ENCODE assay signal across 2 cellular contexts in the genomic region with DNA sequence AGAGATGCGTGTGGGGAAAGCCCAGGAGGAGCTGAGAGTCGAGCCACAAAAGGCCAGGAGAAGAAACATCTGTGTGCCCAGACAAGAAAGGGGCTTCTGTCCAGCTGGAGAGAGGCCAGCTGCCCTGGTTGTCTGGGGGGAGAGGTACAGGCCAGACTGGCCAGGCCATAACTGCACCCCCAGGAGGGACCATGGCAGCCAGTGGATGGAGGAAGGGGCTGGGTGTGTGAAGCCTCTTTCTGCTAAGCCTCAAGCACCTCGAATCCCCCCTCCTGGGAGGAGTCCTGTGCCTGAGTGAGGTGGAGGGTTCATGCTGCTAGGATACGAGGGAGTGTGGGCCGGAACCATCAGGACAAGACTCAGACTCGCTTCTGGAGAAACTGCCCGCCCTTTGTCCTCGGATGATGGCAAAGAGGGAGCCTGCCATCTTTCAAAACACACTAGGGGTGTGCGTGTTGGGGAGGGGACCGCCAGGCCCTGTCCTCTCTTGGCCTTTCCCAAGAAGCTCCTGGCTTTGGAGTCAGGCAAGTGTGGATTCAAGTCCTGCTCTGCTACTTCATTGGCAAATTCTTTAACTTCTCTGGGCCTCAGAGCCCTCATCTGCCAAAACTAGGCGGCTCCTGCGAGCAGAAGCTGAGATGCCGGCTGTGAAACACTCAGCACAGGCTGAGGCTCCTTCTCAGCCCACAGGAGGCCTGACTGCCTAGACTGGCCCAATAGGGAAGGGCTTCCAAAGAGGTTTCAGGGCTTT.
TF ChIP-seq lines count a peak whose summit lies in the region.

No MANE protein-coding gene starts in this region.

TF ChIP-seq in WTC11, 78 proteins besides CTCF, POLR2A, EP300 and RAD21 (continued from another document):
- TF ChIP-seq, protein P1, sequence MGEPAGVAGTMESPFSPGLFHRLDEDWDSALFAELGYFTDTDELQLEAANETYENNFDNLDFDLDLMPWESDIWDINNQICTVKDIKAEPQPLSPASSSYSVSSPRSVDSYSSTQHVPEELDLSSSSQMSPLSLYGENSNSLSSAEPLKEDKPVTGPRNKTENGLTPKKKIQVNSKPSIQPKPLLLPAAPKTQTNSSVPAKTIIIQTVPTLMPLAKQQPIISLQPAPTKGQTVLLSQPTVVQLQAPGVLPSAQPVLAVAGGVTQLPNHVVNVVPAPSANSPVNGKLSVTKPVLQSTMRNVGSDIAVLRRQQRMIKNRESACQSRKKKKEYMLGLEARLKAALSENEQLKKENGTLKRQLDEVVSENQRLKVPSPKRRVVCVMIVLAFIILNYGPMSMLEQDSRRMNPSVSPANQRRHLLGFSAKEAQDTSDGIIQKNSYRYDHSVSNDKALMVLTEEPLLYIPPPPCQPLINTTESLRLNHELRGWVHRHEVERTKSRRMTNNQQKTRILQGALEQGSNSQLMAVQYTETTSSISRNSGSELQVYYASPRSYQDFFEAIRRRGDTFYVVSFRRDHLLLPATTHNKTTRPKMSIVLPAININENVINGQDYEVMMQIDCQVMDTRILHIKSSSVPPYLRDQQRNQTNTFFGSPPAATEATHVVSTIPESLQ (CRISPR knock-in tag; IDR thresholded peaks at IDR 0.05), result no peak
- TF ChIP-seq OVOL2 (CRISPR knock-in tag; IDR thresholded peaks at IDR 0.05; ENCODE audit: borderline replicate concordance), result no peak
- TF ChIP-seq, protein P2, sequence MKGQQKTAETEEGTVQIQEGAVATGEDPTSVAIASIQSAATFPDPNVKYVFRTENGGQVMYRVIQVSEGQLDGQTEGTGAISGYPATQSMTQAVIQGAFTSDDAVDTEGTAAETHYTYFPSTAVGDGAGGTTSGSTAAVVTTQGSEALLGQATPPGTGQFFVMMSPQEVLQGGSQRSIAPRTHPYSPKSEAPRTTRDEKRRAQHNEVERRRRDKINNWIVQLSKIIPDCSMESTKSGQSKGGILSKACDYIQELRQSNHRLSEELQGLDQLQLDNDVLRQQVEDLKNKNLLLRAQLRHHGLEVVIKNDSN (CRISPR knock-in tag; IDR thresholded peaks at IDR 0.05), result no peak

TF ChIP-seq in HepG2, 621 proteins besides CTCF, POLR2A, EP300 and RAD21 (continued from another document):
- TF ChIP-seq PRMT3 (CRISPR knock-in tag; IDR thresholded peaks at IDR 0.05; ENCODE audit: borderline replicate concordance, low read depth) (0 out of 2 replicates have a peak, but pooled peaks have one; percentile 47), HOXA3 (CRISPR knock-in tag; IDR thresholded peaks at IDR 0.05) (no peak), SRSF9 (IDR thresholded peaks at IDR 0.05; ENCODE audit: borderline replicate concordance, insufficient read depth, low read depth, low read length, poor library complexity, severe bottlenecking) (no peak), ZBTB7A (CRISPR knock-in tag; IDR thresholded peaks at IDR 0.05) (no peak), ZFP82 (CRISPR knock-in tag; IDR thresholded peaks at IDR 0.05; ENCODE audit: borderline replicate concordance) (no peak), MATR3 (CRISPR knock-in tag; IDR thresholded peaks at IDR 0.05) (no peak), SCMH1 (CRISPR knock-in tag; IDR thresholded peaks at IDR 0.05; ENCODE audit: borderline replicate concordance) (no peak), NCOA1 (CRISPR knock-in tag; IDR thresholded peaks at IDR 0.05) (no peak), ZNF354B (CRISPR knock-in tag; IDR thresholded peaks at IDR 0.05) (no peak), GTF3A (CRISPR knock-in tag; conservative IDR thresholded peaks at IDR 0.05) (no peak), ZNF570 (CRISPR knock-in tag; IDR thresholded peaks at IDR 0.05; ENCODE audit: borderline replicate concordance) (no peak), KDM3A (CRISPR knock-in tag; IDR thresholded peaks at IDR 0.05; ENCODE audit: low read depth) (no peak), MEIS1 (CRISPR knock-in tag; IDR thresholded peaks at IDR 0.05; ENCODE audit: borderline replicate concordance) (0 out of 2 replicates have a peak, but pooled peaks have one; percentile 26), HNF4A (CRISPR knock-in tag; IDR thresholded peaks at IDR 0.05) (no peak), HNRNPUL1 (IDR thresholded peaks at IDR 0.05; ENCODE audit: low read depth, low read length) (no peak), MED8 (CRISPR knock-in tag; IDR thresholded peaks at IDR 0.05; ENCODE audit: insufficient replicate concordance) (peak; percentile 22), SRY (CRISPR knock-in tag; IDR thresholded peaks at IDR 0.05) (0 out of 2 replicates have a peak, but pooled peaks have one; percentile 36), NFRKB (IDR thresholded peaks at IDR 0.05) (no peak), HOXA7 (CRISPR knock-in tag; IDR thresholded peaks at IDR 0.05) (no peak), ZFP36L2 (CRISPR knock-in tag; IDR thresholded peaks at IDR 0.05) (no peak), RBM22 (optimal IDR thresholded peaks at IDR 0.05; ENCODE audit: low read length) (peak; percentile 88), POLR2G (IDR thresholded peaks at IDR 0.05; ENCODE audit: low read depth, low read length) (peak; percentile 33; the same call in 1 of the 2 replicates), EEA1 (CRISPR knock-in tag; IDR thresholded peaks at IDR 0.05; ENCODE audit: borderline replicate concordance) (no peak), SRSF1 (optimal IDR thresholded peaks at IDR 0.05; ENCODE audit: low read depth, low read length) (peak; percentile 38), ZFX (CRISPR knock-in tag; IDR thresholded peaks at IDR 0.05; ENCODE audit: low read depth) (0 out of 2 replicates have a peak, but pooled peaks have one; percentile 18), IRF2 (CRISPR knock-in tag; IDR thresholded peaks at IDR 0.05) (no peak), HIVEP1 (CRISPR knock-in tag; IDR thresholded peaks at IDR 0.05) (0 out of 2 replicates have a peak, but pooled peaks have one; percentile 32), DPF2 (CRISPR knock-in tag; IDR thresholded peaks at IDR 0.05; ENCODE audit: borderline replicate concordance, low read depth) (no peak), ARNT (IDR thresholded peaks at IDR 0.05) (no peak), HMG20B (CRISPR knock-in tag; conservative IDR thresholded peaks at IDR 0.05) (no peak), ZBTB38 (CRISPR knock-in tag; IDR thresholded peaks at IDR 0.05) (no peak)
- TF ChIP-seq, protein P3, sequence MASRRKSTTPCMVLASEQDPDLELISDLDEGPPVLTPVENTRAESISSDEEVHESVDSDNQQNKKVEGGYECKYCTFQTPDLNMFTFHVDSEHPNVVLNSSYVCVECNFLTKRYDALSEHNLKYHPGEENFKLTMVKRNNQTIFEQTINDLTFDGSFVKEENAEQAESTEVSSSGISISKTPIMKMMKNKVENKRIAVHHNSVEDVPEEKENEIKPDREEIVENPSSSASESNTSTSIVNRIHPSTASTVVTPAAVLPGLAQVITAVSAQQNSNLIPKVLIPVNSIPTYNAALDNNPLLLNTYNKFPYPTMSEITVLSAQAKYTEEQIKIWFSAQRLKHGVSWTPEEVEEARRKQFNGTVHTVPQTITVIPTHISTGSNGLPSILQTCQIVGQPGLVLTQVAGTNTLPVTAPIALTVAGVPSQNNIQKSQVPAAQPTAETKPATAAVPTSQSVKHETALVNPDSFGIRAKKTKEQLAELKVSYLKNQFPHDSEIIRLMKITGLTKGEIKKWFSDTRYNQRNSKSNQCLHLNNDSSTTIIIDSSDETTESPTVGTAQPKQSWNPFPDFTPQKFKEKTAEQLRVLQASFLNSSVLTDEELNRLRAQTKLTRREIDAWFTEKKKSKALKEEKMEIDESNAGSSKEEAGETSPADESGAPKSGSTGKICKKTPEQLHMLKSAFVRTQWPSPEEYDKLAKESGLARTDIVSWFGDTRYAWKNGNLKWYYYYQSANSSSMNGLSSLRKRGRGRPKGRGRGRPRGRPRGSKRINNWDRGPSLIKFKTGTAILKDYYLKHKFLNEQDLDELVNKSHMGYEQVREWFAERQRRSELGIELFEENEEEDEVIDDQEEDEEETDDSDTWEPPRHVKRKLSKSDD (CRISPR knock-in tag; IDR thresholded peaks at IDR 0.05; ENCODE audit: low read depth), result no peak
- TF ChIP-seq, protein P4, sequence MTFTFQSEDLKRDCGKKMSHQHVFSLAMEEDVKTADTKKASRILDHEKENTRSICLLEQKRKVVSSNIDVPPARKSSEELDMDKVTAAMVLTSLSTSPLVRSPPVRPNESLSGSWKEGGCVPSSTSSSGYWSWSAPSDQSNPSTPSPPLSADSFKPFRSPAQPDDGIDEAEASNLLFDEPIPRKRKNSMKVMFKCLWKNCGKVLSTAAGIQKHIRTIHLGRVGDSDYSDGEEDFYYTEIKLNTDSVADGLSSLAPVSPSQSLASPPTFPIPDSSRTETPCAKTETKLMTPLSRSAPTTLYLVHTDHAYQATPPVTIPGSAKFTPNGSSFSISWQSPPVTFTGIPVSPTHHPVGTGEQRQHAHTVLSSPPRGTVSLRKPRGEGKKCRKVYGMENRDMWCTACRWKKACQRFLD (CRISPR knock-in tag; IDR thresholded peaks at IDR 0.05; ENCODE audit: borderline replicate concordance), result no peak
- TF ChIP-seq, protein P5, sequence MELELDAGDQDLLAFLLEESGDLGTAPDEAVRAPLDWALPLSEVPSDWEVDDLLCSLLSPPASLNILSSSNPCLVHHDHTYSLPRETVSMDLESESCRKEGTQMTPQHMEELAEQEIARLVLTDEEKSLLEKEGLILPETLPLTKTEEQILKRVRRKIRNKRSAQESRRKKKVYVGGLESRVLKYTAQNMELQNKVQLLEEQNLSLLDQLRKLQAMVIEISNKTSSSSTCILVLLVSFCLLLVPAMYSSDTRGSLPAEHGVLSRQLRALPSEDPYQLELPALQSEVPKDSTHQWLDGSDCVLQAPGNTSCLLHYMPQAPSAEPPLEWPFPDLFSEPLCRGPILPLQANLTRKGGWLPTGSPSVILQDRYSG (CRISPR knock-in tag; IDR thresholded peaks at IDR 0.05), result no peak
- TF ChIP-seq, protein P6, sequence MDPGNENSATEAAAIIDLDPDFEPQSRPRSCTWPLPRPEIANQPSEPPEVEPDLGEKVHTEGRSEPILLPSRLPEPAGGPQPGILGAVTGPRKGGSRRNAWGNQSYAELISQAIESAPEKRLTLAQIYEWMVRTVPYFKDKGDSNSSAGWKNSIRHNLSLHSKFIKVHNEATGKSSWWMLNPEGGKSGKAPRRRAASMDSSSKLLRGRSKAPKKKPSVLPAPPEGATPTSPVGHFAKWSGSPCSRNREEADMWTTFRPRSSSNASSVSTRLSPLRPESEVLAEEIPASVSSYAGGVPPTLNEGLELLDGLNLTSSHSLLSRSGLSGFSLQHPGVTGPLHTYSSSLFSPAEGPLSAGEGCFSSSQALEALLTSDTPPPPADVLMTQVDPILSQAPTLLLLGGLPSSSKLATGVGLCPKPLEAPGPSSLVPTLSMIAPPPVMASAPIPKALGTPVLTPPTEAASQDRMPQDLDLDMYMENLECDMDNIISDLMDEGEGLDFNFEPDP (CRISPR knock-in tag; conservative IDR thresholded peaks at IDR 0.05), result 0 out of 2 replicates have a peak, but pooled peaks have one; percentile 42
- TF ChIP-seq, protein P7, sequence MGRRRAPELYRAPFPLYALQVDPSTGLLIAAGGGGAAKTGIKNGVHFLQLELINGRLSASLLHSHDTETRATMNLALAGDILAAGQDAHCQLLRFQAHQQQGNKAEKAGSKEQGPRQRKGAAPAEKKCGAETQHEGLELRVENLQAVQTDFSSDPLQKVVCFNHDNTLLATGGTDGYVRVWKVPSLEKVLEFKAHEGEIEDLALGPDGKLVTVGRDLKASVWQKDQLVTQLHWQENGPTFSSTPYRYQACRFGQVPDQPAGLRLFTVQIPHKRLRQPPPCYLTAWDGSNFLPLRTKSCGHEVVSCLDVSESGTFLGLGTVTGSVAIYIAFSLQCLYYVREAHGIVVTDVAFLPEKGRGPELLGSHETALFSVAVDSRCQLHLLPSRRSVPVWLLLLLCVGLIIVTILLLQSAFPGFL (CRISPR knock-in tag; IDR thresholded peaks at IDR 0.05), result no peak
- TF ChIP-seq, protein P8, sequence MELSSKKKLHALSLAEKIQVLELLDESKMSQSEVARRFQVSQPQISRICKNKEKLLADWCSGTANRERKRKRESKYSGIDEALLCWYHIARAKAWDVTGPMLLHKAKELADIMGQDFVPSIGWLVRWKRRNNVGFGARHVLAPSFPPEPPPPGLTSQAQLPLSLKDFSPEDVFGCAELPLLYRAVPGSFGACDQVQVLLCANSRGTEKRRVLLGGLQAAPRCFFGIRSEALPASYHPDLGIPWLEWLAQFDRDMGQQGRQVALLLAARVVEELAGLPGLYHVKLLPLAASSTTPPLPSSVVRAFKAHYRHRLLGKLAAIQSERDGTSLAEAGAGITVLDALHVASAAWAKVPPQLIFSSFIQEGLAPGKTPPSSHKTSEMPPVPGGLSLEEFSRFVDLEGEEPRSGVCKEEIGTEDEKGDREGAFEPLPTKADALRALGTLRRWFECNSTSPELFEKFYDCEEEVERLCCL (CRISPR knock-in tag; IDR thresholded peaks at IDR 0.05; ENCODE audit: borderline replicate concordance), result no peak
- TF ChIP-seq, protein P9, sequence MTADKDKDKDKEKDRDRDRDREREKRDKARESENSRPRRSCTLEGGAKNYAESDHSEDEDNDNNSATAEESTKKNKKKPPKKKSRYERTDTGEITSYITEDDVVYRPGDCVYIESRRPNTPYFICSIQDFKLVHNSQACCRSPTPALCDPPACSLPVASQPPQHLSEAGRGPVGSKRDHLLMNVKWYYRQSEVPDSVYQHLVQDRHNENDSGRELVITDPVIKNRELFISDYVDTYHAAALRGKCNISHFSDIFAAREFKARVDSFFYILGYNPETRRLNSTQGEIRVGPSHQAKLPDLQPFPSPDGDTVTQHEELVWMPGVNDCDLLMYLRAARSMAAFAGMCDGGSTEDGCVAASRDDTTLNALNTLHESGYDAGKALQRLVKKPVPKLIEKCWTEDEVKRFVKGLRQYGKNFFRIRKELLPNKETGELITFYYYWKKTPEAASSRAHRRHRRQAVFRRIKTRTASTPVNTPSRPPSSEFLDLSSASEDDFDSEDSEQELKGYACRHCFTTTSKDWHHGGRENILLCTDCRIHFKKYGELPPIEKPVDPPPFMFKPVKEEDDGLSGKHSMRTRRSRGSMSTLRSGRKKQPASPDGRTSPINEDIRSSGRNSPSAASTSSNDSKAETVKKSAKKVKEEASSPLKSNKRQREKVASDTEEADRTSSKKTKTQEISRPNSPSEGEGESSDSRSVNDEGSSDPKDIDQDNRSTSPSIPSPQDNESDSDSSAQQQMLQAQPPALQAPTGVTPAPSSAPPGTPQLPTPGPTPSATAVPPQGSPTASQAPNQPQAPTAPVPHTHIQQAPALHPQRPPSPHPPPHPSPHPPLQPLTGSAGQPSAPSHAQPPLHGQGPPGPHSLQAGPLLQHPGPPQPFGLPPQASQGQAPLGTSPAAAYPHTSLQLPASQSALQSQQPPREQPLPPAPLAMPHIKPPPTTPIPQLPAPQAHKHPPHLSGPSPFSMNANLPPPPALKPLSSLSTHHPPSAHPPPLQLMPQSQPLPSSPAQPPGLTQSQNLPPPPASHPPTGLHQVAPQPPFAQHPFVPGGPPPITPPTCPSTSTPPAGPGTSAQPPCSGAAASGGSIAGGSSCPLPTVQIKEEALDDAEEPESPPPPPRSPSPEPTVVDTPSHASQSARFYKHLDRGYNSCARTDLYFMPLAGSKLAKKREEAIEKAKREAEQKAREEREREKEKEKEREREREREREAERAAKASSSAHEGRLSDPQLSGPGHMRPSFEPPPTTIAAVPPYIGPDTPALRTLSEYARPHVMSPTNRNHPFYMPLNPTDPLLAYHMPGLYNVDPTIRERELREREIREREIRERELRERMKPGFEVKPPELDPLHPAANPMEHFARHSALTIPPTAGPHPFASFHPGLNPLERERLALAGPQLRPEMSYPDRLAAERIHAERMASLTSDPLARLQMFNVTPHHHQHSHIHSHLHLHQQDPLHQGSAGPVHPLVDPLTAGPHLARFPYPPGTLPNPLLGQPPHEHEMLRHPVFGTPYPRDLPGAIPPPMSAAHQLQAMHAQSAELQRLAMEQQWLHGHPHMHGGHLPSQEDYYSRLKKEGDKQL (CRISPR knock-in tag; IDR thresholded peaks at IDR 0.05; ENCODE audit: low read depth), result no peak
TF ChIP-seq in HepG2: peak in this region for 11.
